ENCODE assay signal across 8 cellular contexts in genomic region chr1:28260803-28261174, GRCh38. TPM values are rescaled to one million over a fixed set of nuclear protein-coding genes. Genes with fewer than 3 reads are reported as not detected.
DNase-seq lines count a peak whose midpoint lies in the region; TF ChIP-seq lines count a peak whose summit lies in the region.

No MANE protein-coding gene starts in this region.

- no peak for DNase-seq in CD14-positive monocyte (ENCODE audit: low spot score)
- DNase-seq in OCI-LY7 (ENCODE audit: low spot score): no peak
- DNase-seq in epithelial cell of esophagus (ENCODE audit: low read depth): no peak
- DNase-seq in NCI-H774 (lab: John Stamatoyannopoulos, UW): no peak
- DNase-seq in HEK293T (ENCODE audit: extremely low spot score): no peak
- no peak for DNase-seq in DMS79 (lab: John Stamatoyannopoulos, UW)
- no peak for DNase-seq in glomerular visceral epithelial cell (ENCODE audit: extremely low spot score)

- H3K9me3 Mint-ChIP-seq in CD14-positive monocyte: peaks cover 0 to 3% (median 0%) of the 10 kb centered on the region in 7 donors

- intact Hi-C loops in CD14-positive monocyte (cut with micrococcal nuclease): loop anchor here in 1 of 2 donors (2.0 kb wide), 1 partner anchor 14 kb away; no protein-coding TSS in a partner anchor
- intact Hi-C loops in OCI-LY7 (cut with micrococcal nuclease; ENCODE audit: unreplicated experiment): no loop called here

- H3K79me2 ChIP-seq in OCI-LY7 (ENCODE audit: insufficient read depth, low read depth, low read length): peaks cover 39% of the 10 kb centered on the region

- H3K36me3 ChIP-seq in OCI-LY7 (ENCODE audit: insufficient read depth, low read length): no peaks in the 10 kb centered on the region
- no peaks in the 10 kb centered on the region for H3K36me3 ChIP-seq in neutrophil

- no TSS peak for BruUV-seq in OCI-LY7 (replicated peaks; lab: Mats Ljungman, UMichigan)

- H3K4me2 ChIP-seq in OCI-LY7 (ENCODE audit: low read length): peak overlapping the region; percentile 97

- H2AFZ ChIP-seq in OCI-LY7 (ENCODE audit: low read length): no peak overlapping the region

- peaks cover 13 to 22% (median 13%) of the 10 kb centered on the region in 3 donors for H3K27me3 Mint-ChIP-seq in CD14-positive monocyte (ENCODE audit: low read depth in 3 of 3)

- TF ChIP-seq CTCF in CD14-positive monocyte (IDR thresholded peaks at IDR 0.05) (no peak), OCI-LY7 (conservative IDR thresholded peaks at IDR 0.05; ENCODE audit: low read length) (no peak), epithelial cell of esophagus (IDR thresholded peaks at IDR 0.05; ENCODE audit: insufficient read depth, low read depth, low read length, missing control alignments) (no peak), neutrophil (IDR thresholded peaks at IDR 0.05) (no peak)

- H3K27ac ChIP-seq in OCI-LY7 (ENCODE audit: low read depth, low read length, poor library complexity, severe bottlenecking) (no peak overlapping the region), neutrophil (peak overlapping the region; percentile 36)

- peaks cover 15% of the 10 kb centered on the region for H3K27me3 ChIP-seq in neutrophil

- H4K20me1 ChIP-seq in OCI-LY7 (ENCODE audit: insufficient read depth, low read length): peaks cover 4% of the 10 kb centered on the region; the same call in 1 of the 2 replicates

- no peaks in the 10 kb centered on the region for H3K9me2 ChIP-seq in OCI-LY7 (ENCODE audit: insufficient read depth, low read length)

- CTCF ChIA-PET in OCI-LY7 (lab: Charles Lee; ENCODE audit: unreplicated experiment): interaction anchor here (0.9 to 1.2 kb wide), 2 partner anchors 12 to 321 kb away, joined by 3 to 5 read pairs; no protein-coding TSS in a partner anchor
- CTCF ChIA-PET in HEK293T (lab: Yijun Ruan, JAX): no interaction called here

- peaks cover 5 to 12% of the 10 kb centered on the region in 2 donors for H3K36me3 Mint-ChIP-seq in CD14-positive monocyte

- no peaks in the 10 kb centered on the region for H3K9me3 ChIP-seq in OCI-LY7 (ENCODE audit: low read length)
- no peaks in the 10 kb centered on the region for H3K9me3 ChIP-seq in neutrophil

- peaks cover 24% of the 10 kb centered on the region for H3K4me1 ChIP-seq in OCI-LY7 (ENCODE audit: insufficient read depth, low read length, poor library complexity, severe bottlenecking)
- H3K4me1 ChIP-seq in neutrophil (ENCODE audit: control insufficient read depth in 1 of 2, insufficient read depth in 1 of 2, low read depth in 1 of 2, low read length in 1 of 2): peaks cover 23 to 26% of the 10 kb centered on the region in 2 experiments

- POLR2A ChIA-PET in OCI-LY7 (lab: Charles Lee) (interaction anchor here (0.6 to 1.8 kb wide), 6 partner anchors 10 to 1396 kb away, joined by 3 to 9 read pairs (median 4); partner anchors contain the start of gene MED18), HEK293T (lab: Yijun Ruan, JAX) (interaction anchor here (1.2 to 7.2 kb wide), 7 partner anchors 8 to 108 kb away, joined by 4 to 89 read pairs (median 8); partner anchors contain the start of genes ATP5IF1, MED18 and PHACTR4)

- H3K4me3 Mint-ChIP-seq in CD14-positive monocyte: peak overlapping the region; percentile 66 to 80

- H3K4me1 Mint-ChIP-seq in CD14-positive monocyte: peaks cover 26% of the 10 kb centered on the region

- H3K4me3 ChIP-seq in OCI-LY7 (ENCODE audit: low read depth, low read length, poor library complexity, severe bottlenecking): peak overlapping the region; percentile 94
- H3K4me3 ChIP-seq in epithelial cell of esophagus (ENCODE audit: low read length): peak overlapping the region; percentile 94
- peak overlapping the region; percentile 97 to 98 for H3K4me3 ChIP-seq in neutrophil (ENCODE audit: low read depth in 1 of 2, low read length in 1 of 2)

- no peak overlapping the region for H3K27ac Mint-ChIP-seq in CD14-positive monocyte

TF ChIP-seq in HEK293T, 16 proteins besides CTCF, POLR2A, EP300 and RAD21:
- TF ChIP-seq FOXK2 (IDR thresholded peaks at IDR 0.05) (no peak), NFRKB (IDR thresholded peaks at IDR 0.05) (no peak), FOXM1 (IDR thresholded peaks at IDR 0.05; ENCODE audit: borderline replicate concordance) (no peak; the same call in 1 of the 2 replicates), ARNT (IDR thresholded peaks at IDR 0.05) (no peak), SUZ12 (IDR thresholded peaks at IDR 0.05) (no peak), ELF4 (IDR thresholded peaks at IDR 0.05) (no peak), TARDBP (IDR thresholded peaks at IDR 0.05) (no peak), FOXA1 (IDR thresholded peaks at IDR 0.05) (no peak), LEF1 (IDR thresholded peaks at IDR 0.05; ENCODE audit: borderline replicate concordance) (no peak), PKNOX1 (IDR thresholded peaks at IDR 0.05) (no peak), HDGF (IDR thresholded peaks at IDR 0.05; ENCODE audit: borderline replicate concordance) (no peak)

RNA-seq across cellular contexts. Expression of gene SESN2, which starts 1.5 kb away (rescaled TPM):
- 1 to 10 TPM; 5.0 to 5.1 TPM for polyA plus RNA-seq in CD14-positive monocyte
- 18.3 and 22.8 TPM in 2 replicates for total RNA-seq in OCI-LY7 (2014; rRNA removed; shearing (Covaris generic))
- total RNA-seq in OCI-LY7 (2022): 37.6 and 41.2 TPM in 2 replicates

RNA-seq across cellular contexts. Expression of gene ATP5IF1, which starts 24.9 kb away (rescaled TPM):
- polyA plus RNA-seq in CD14-positive monocyte: 100 to 1,000 TPM; 296 to 339 TPM
- total RNA-seq in OCI-LY7 (2014; rRNA removed; shearing (Covaris generic)): 410 and 604 TPM in 2 replicates
- total RNA-seq in OCI-LY7 (2022): 321 and 330 TPM in 2 replicates

RNA-seq across cellular contexts. Expression of gene DNAJC8, which starts 28.0 kb away (rescaled TPM):
- polyA plus RNA-seq in CD14-positive monocyte: 100 to 1,000 TPM; 113 to 118 TPM
- total RNA-seq in OCI-LY7 (2014; rRNA removed; shearing (Covaris generic)): 71.1 and 94.6 TPM in 2 replicates
- total RNA-seq in OCI-LY7 (2022): 121 and 129 TPM in 2 replicates
